19 cellular contexts compared by ENCODE assay signal in the genomic region with DNA sequence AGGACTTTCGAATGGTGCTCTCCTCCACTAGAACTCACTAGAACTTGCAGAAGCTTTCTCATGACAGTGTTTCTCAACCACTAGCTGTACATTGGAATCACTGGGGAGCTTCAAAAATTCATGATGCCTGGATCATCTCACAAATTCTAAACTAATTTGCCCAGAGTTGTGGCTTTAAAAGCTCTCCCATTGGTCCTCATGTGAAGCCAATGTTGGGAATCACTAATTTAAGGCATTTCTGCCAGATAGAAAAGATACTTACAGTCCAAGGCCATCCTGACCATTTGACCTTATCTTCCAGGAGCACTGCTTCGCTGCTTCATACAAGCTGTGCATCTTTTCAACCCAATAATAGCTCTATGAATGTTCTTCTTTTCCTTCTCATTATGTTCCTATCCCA. TPM values are rescaled to one million over a fixed set of nuclear protein-coding genes. Genes with fewer than 3 reads are reported as not detected.
"Had no signal": no experiment of that assay in that cellular context is flagged by ENCODE, and none has a peak within 500 bp of the region (broad histone marks: within the 10 kb centered on the region; RNA-seq: fewer than 3 reads in every experiment).

No MANE protein-coding gene starts in this region.

- ATAC-seq: activated naive CD8-positive, alpha-beta T cell treated with anti-CD3 and anti-CD28 coated beads, Interleukin-2, amount 50 U/mL, for 24 hours; gastrocnemius medialis; heart right ventricle; left lobe of liver; psoas muscle; right lobe of liver; stimulated activated naive B cell treated with anti-CD40 and anti-IgM and Interleukin-4, amounts not matched to agents 10 μg/mL and 1 μg/mL and 100 μg/mL, for 72 hours; WTC11 had no signal

- H3K4me3 ChIP-seq: esophagus muscularis mucosa, gastrocnemius medialis, heart right ventricle, psoas muscle, right lobe of liver, spleen, transverse colon had no signal

- DNase-seq: activated CD4-positive, alpha-beta T cell treated with anti-CD3 and anti-CD28 coated beads for 48 hours; activated CD8-positive, alpha-beta memory T cell treated with anti-CD3 and anti-CD28 coated beads for 24 hours; activated naive CD4-positive, alpha-beta T cell treated with Interleukin-2 at 50 U/mL for 16 hours; activated naive CD8-positive, alpha-beta T cell treated with anti-CD3 and anti-CD28 coated beads, Interleukin-2, amount 50 U/mL, for 24 hours; gastrocnemius medialis; heart right ventricle; nephron progenitor cell; psoas muscle; right lobe of liver; spleen; stimulated activated CD4-positive, alpha-beta T cell treated with anti-CD3 and anti-CD28 coated beads, Interleukin-1b, Interleukin-23, amount 100 ng/mL, for 48 hours; stimulated activated naive B cell treated with anti-CD40 and anti-IgM and Interleukin-4, amounts not matched to agents 10 μg/mL and 1 μg/mL and 100 μg/mL, for 72 hours; substantia nigra; transverse colon had no signal

RNA-seq across cellular contexts. Expression of a gene that starts 12.8 kb away (rescaled TPM):
- total RNA-seq: dermis microvascular lymphatic vessel endothelial cell, gastrocnemius medialis, heart right ventricle, left lobe of liver, psoas muscle, right lobe of liver, transverse colon had no signal
- polyA plus RNA-seq: heart right ventricle, spleen had no signal

RNA-seq across cellular contexts. Expression of a gene that starts 36.2 kb away (rescaled TPM):
- total RNA-seq: dermis microvascular lymphatic vessel endothelial cell, esophagus muscularis mucosa, osteoblast, transverse colon, WTC11 had no signal
- polyA plus RNA-seq: heart right ventricle, spleen had no signal
